ENCODE assay signal across 27 cellular contexts in the genomic region with DNA sequence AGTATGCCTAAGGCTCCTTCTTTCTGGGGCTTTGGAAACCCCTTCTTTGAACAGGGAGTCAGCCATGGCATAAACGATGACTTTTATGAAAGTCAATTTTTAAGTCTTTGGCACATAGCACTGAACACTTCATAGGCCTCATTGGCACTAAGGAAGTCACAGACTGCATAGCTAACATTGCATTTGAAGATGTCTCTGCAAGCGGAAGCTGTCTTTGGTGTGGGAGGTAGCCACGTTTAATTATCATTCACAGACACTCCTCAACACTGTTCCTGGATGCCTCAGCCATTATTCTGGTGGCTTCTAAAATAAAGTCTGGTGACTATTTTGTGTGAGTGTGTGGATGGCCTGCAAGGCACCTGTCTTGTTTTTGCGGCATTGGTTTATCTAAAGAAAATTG.
"Had no signal": no experiment of that assay in that cellular context is flagged by ENCODE, and none has a peak within 500 bp of the region (broad histone marks: within the 10 kb centered on the region; RNA-seq: fewer than 3 reads in every experiment).

No MANE protein-coding gene starts in this region.

- H3K27me3 Mint-ChIP-seq: activated naive CD4-positive, alpha-beta T cell treated with anti-CD3 and anti-CD28 coated beads, Interleukin-2, amount 10 ng/mL, durations not matched to agents 7 days and 5 days had no signal

- H3K9ac ChIP-seq: SK-N-SH had no signal

- H3K36me3 Mint-ChIP-seq: activated naive CD4-positive, alpha-beta T cell treated with anti-CD3 and anti-CD28 coated beads, Interleukin-2, amount 10 ng/mL, durations not matched to agents 7 days and 5 days; activated naive CD8-positive, alpha-beta T cell treated with anti-CD3 and anti-CD28 coated beads, Interleukin-2, amount 10 ng/mL, durations not matched to agents 7 days and 5 days had no signal

- H3K4me3 Mint-ChIP-seq: activated naive CD4-positive, alpha-beta T cell treated with anti-CD3 and anti-CD28 coated beads, Interleukin-2, amount 10 ng/mL, durations not matched to agents 7 days and 5 days; activated naive CD8-positive, alpha-beta T cell treated with anti-CD3 and anti-CD28 coated beads, Interleukin-2, amount 10 ng/mL, durations not matched to agents 7 days and 5 days; activated T-cell treated with anti-CD3 and anti-CD28 coated beads, Interleukin-2, amount 50 U/mL, for 72 hours; T-helper 2 cell treated with Interferon-gamma antibody and Interleukin-4, amounts not matched to agents 5 μg/mL and 100 μg/mL, for 36 hours had no signal

- H3K4me1 ChIP-seq: SJCRH30 had no signal

- H3K36me3 ChIP-seq: brain microvascular endothelial cell, cardiac muscle cell, Peyer's patch, SJCRH30 had no signal

- H3K27ac Mint-ChIP-seq: activated naive CD4-positive, alpha-beta T cell treated with anti-CD3 and anti-CD28 coated beads, Interleukin-2, amount 10 ng/mL, durations not matched to agents 7 days and 5 days; activated T-cell treated with anti-CD3 and anti-CD28 coated beads, Interleukin-2, amount 50 U/mL, for 72 hours; activated T-helper 2 cell treated with anti-CD3 and anti-CD28 coated beads, Interferon-gamma antibody, Interleukin-2, Interleukin-4, amounts not matched to agents 10 μg/mL and 5 μg/mL and 100 μg/mL, durations not matched to agents 14 hours and 24 hours and 36 hours; T-helper 2 cell treated with Interferon-gamma antibody and Interleukin-4, amounts not matched to agents 5 μg/mL and 100 μg/mL, for 36 hours had no signal

- H3K9me3 ChIP-seq: Peyer's patch, SJCRH30, SK-N-SH had no signal

- FAIRE-seq: astrocyte, colon had no signal

- H3K27me3 ChIP-seq: brain microvascular endothelial cell, cardiac muscle cell, Peyer's patch, SJCRH30 had no signal

- DNase-seq: activated CD4-positive, alpha-beta T cell treated with anti-CD3 and anti-CD28 coated beads for 4 hours; activated CD8-positive, alpha-beta memory T cell treated with anti-CD3 and anti-CD28 coated beads for 24 hours; activated gamma-delta T cell treated with Interleukin-2 at 50 U/mL for 16 hours; activated naive CD4-positive, alpha-beta T cell treated with anti-CD3 and anti-CD28 coated beads, Interleukin-2, amount 10 ng/mL, durations not matched to agents 7 days and 5 days; activated naive CD8-positive, alpha-beta T cell treated with anti-CD3 and anti-CD28 coated beads, Interleukin-2, amount 10 ng/mL, durations not matched to agents 7 days and 5 days; activated T-cell treated with anti-CD3 and anti-CD28 coated beads, Interleukin-2, amount 50 U/mL, for 72 hours; brain microvascular endothelial cell; MM.1S; NCI-H1105; NCI-H1436; NCI-H1694 treated with DMSO at 0.1 percent for 48 hours; NCI-H2029 treated with DMSO at 0.1 percent for 48 hours; NCI-H510A treated with DMSO at 0.1 percent for 48 hours; NCI-H69; NK-92 treated with Interleukin-12 subunit alpha and Interleukin-12 subunit beta, amount 100 ng/mL, for 24 hours; OCI-M1; Peyer's patch; Right ventricle myocardium superior; SJCRH30; SK-N-SH had no signal

- H3K9me3 Mint-ChIP-seq: activated naive CD4-positive, alpha-beta T cell treated with anti-CD3 and anti-CD28 coated beads, Interleukin-2, amount 10 ng/mL, durations not matched to agents 7 days and 5 days; activated T-cell treated with anti-CD3 and anti-CD28 coated beads, Interleukin-2, amount 50 U/mL, for 72 hours; activated T-helper 2 cell treated with anti-CD3 and anti-CD28 coated beads, Interferon-gamma antibody, Interleukin-2, Interleukin-4, amounts not matched to agents 10 μg/mL and 5 μg/mL and 100 μg/mL, durations not matched to agents 14 hours and 24 hours and 36 hours; T-helper 2 cell treated with Interferon-gamma antibody and Interleukin-4, amounts not matched to agents 5 μg/mL and 100 μg/mL, for 36 hours had no signal

- H3K4me3 ChIP-seq: cardiac muscle cell, Peyer's patch, SJCRH30 had no signal

- H3K27ac ChIP-seq: brain microvascular endothelial cell, cardiac muscle cell, Peyer's patch, RWPE1, SJCRH30 had no signal

- H3K4me2 ChIP-seq: SK-N-SH had no signal

- ATAC-seq: activated CD4-positive, CD25-positive, alpha-beta regulatory T cell treated with anti-CD3 and anti-CD28 coated beads, Interleukin-2, amount 50 U/mL, for 24 hours; activated T-cell treated with anti-CD3 and anti-CD28 coated beads, Interleukin-2, amount 50 U/mL, for 72 hours had no signal
